Comparison of ENCODE assay signal across 25 cellular contexts in the genomic region with DNA sequence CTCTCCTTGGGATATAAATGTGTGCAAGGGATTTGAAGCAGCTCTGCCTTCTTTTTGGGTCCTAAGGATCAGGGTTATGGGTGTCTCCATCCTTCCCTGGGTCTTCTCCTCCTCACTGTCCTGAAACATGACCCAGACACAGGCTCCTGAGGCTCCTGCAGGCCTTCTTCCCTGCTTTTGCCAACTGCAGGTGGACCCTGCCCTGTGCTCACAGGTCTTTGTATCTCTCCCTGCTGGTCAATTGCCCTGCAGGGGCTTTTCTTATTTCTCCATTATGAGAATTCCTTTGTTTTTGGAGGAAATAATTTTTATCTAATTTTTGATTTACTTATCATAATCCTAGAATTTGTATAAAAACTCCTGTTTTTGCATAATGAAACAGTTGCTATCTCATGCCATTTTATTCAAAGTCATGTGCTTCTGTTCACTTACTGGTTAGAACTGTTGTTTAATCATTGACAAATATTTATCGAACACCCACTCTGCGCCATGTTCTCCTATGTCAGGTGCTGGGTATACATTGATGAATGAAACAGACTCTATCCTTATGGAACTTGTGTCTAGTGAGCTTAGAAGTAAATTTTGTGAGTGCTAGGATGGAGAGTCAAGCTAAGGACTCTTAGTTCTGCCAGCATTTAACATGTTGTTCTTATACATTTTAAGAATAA.
"Had no signal": no experiment of that assay in that cellular context is flagged by ENCODE, and none has a peak within 500 bp of the region (broad histone marks: within the 10 kb centered on the region; RNA-seq: fewer than 3 reads in every experiment).

No MANE protein-coding gene starts in this region.

- H3K4me2 ChIP-seq: neural progenitor cell, smooth muscle cell had no signal

- H3K27me3 ChIP-seq: ovary, thyroid gland, uterus had no signal

- H3K27ac ChIP-seq: neural progenitor cell, ovary, parathyroid adenoma, psoas muscle, skin epidermis, stomach, thoracic aorta, thyroid gland, transverse colon, upper lobe of right lung, uterus had no signal

- DNase-seq: naive thymus-derived CD4-positive, alpha-beta T cell; natural killer cell; occipital lobe; ovary; posterior cingulate gyrus; psoas muscle; right cardiac atrium; stimulated activated CD4-positive, alpha-beta T cell treated with anti-CD3 and anti-CD28 coated beads, Interleukin-15, amount 100 ng/mL, for 24 hours; stimulated activated CD4-positive, alpha-beta T cell treated with anti-CD3 and anti-CD28 coated beads, Interleukin-2, amount 100 ng/mL, for 24 hours; stimulated activated CD4-positive, alpha-beta T cell treated with anti-CD3 and anti-CD28 coated beads, Interleukin-2, amount 100 ng/mL, for 48 hours; stimulated activated CD4-positive, alpha-beta T cell treated with anti-CD3 and anti-CD28 coated beads, Interleukin-4, amount 100 ng/mL, for 24 hours; stimulated activated naive B cell treated with anti-CD40 and anti-IgM and Interleukin-4, amounts not matched to agents 10 μg/mL and 1 μg/mL and 100 μg/mL, for 72 hours; stimulated activated naive CD4-positive, alpha-beta T cell treated with Interleukin-2 at 50 U/mL for 16 hours; stomach; thyroid gland; transverse colon; upper lobe of right lung; uterus had no signal

- H3K79me2 ChIP-seq: parathyroid adenoma had no signal

- H2AFZ ChIP-seq: neural progenitor cell, parathyroid adenoma had no signal

- H3K9ac ChIP-seq: neural progenitor cell, parathyroid adenoma had no signal

- H3K4me1 ChIP-seq: neural progenitor cell, psoas muscle, stomach, transverse colon, upper lobe of right lung, uterus had no signal

- H3K9me3 ChIP-seq: ovary, psoas muscle, stomach, thoracic aorta, thyroid gland, transverse colon, upper lobe of right lung, uterus had no signal

- H3K4me3 ChIP-seq: neural progenitor cell, ovary, psoas muscle, skin epidermis, smooth muscle cell, stomach, thoracic aorta, thyroid gland, transverse colon, upper lobe of right lung, uterus had no signal

- H3K36me3 ChIP-seq: neural progenitor cell, ovary, stomach, thoracic aorta, thyroid gland, transverse colon, upper lobe of right lung, uterus had no signal

- ATAC-seq: naive thymus-derived CD4-positive, alpha-beta T cell; natural killer cell; psoas muscle; right cardiac atrium; sciatic nerve; stimulated activated effector memory CD8-positive, alpha-beta T cell treated with anti-CD3 and anti-CD28 coated beads, Interleukin-12 subunit alpha, Interleukin-12 subunit beta, amount 100 ng/mL, for 72 hours; stimulated activated naive B cell treated with anti-CD40 and anti-IgM and Interleukin-4, amounts not matched to agents 10 μg/mL and 1 μg/mL and 100 μg/mL, for 72 hours; upper lobe of right lung had no signal
